1 cellular context compared by ENCODE assay signal in genomic region chr15:93486407-93487117, GRCh38.
TF ChIP-seq lines count a peak whose summit lies in the region.

No MANE protein-coding gene starts in this region.

TF ChIP-seq in IMR-90, 13 proteins besides CTCF, POLR2A, EP300 and RAD21 (continued from another document):
- TF ChIP-seq CHD1 (IDR thresholded peaks at IDR 0.05; ENCODE audit: low read depth, low read length) (no peak), RCOR1 (IDR thresholded peaks at IDR 0.05; ENCODE audit: insufficient replicate concordance, low read length) (no peak), SMC3 (IDR thresholded peaks at IDR 0.05; ENCODE audit: low read depth, low read length) (no peak), MXI1 (IDR thresholded peaks at IDR 0.05; ENCODE audit: borderline replicate concordance, low read depth, low read length) (no peak), MAZ (IDR thresholded peaks at IDR 0.05; ENCODE audit: borderline replicate concordance, low read depth, low read length) (no peak)
- TF ChIP-seq, protein P1, sequence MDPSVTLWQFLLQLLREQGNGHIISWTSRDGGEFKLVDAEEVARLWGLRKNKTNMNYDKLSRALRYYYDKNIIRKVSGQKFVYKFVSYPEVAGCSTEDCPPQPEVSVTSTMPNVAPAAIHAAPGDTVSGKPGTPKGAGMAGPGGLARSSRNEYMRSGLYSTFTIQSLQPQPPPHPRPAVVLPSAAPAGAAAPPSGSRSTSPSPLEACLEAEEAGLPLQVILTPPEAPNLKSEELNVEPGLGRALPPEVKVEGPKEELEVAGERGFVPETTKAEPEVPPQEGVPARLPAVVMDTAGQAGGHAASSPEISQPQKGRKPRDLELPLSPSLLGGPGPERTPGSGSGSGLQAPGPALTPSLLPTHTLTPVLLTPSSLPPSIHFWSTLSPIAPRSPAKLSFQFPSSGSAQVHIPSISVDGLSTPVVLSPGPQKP (IDR thresholded peaks at IDR 0.05; ENCODE audit: borderline replicate concordance, low read depth, low read length) = no peak
TF ChIP-seq in IMR-90: peak in this region for 0.
